In the genomic region with DNA sequence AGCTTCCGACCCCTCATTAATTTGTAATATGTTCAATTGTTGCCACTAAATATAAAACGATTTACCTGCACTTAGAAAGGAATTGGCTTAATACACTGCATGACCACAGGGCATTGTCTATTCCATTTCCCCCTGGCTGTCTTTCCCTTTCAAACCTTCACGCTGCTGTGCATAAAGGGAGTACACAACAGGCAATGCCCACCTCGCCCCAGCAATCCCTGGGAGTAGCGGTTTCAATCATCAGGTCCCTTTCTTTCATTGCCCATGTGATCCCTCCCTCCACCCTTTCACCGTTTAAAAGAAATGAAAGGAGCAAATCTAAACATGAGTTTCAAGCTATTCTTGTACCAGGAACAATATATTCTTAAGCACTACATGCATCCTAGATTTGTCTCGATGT, we compare ENCODE assay signal across 10 cellular contexts.
"Had no signal": no experiment of that assay in that cellular context is flagged by ENCODE, and none has a peak within 500 bp of the region (broad histone marks: within the 10 kb centered on the region; RNA-seq: fewer than 3 reads in every experiment).

No MANE protein-coding gene starts in this region.

- H3K4me3 ChIP-seq: mucosa of descending colon, skin epidermis, tibial nerve had no signal

- H3K9me3 ChIP-seq: mucosa of descending colon, tibial nerve had no signal

- DNase-seq: activated CD4-positive, alpha-beta memory T cell treated with anti-CD3 and anti-CD28 coated beads for 36 hours; activated CD4-positive, alpha-beta T cell treated with anti-CD3 and anti-CD28 coated beads for 1 hour; activated gamma-delta T cell; activated T-cell treated with anti-CD3 and anti-CD28 coated beads, Interleukin-2, amount 50 U/mL, for 4 hours; glutamatergic neuron; islet precursor cell; mucosa of descending colon; naive thymus-derived CD8-positive, alpha-beta T cell had no signal

- H3K36me3 ChIP-seq: tibial nerve had no signal

- H3K27me3 ChIP-seq: tibial nerve had no signal

- H3K4me1 ChIP-seq: tibial nerve had no signal
